Comparison of ENCODE assay signal across 16 cellular contexts in genomic region chr14:31429791-31430190, GRCh38. TPM values are rescaled to one million over a fixed set of nuclear protein-coding genes. Genes with fewer than 3 reads are reported as not detected.
DNase-seq lines count a peak whose midpoint lies in the region; ATAC-seq lines count a peak whose summit lies in the region.
"Had no signal": no experiment of that assay in that cellular context is flagged by ENCODE, and none has a peak within 500 bp of the region (broad histone marks: within the 10 kb centered on the region; RNA-seq: fewer than 3 reads in every experiment).

No MANE protein-coding gene starts in this region.

- no peaks in the 10 kb centered on the region for H3K9me3 Mint-ChIP-seq in activated T-cell treated with anti-CD3 and anti-CD28 coated beads, Interleukin-2, amount 50 U/mL, for 4 hours
- no peaks in the 10 kb centered on the region for H3K9me3 Mint-ChIP-seq in activated T-helper 1 cell treated with anti-CD3 and anti-CD28 coated beads, Interleukin-12 subunit alpha, Interleukin-12 subunit beta, Interleukin-2, Interleukin-4 antibody, amounts not matched to agents 30 ng/mL and 10 ng/mL and 1 ng/mL, durations not matched to agents 14 hours and 24 hours and 36 hours
- H3K9me3 Mint-ChIP-seq in activated T-helper 2 cell treated with anti-CD3 and anti-CD28 coated beads, Interferon-gamma antibody, Interleukin-2, Interleukin-4, amounts not matched to agents 10 μg/mL and 5 μg/mL and 100 μg/mL, durations not matched to agents 14 hours and 24 hours and 36 hours = peaks cover 7% of the 10 kb centered on the region
- H3K9me3 Mint-ChIP-seq in natural killer cell treated with Interleukin-12 subunit alpha and Interleukin-12 subunit beta and Interleukin-15 and Interleukin-18, amount 100 ng/mL, for 72 hours = no peaks in the 10 kb centered on the region

- H3K27me3 Mint-ChIP-seq in activated T-cell treated with anti-CD3 and anti-CD28 coated beads, Interleukin-2, amount 50 U/mL, for 4 hours (ENCODE audit: low read depth) = no peaks in the 10 kb centered on the region
- no peaks in the 10 kb centered on the region for H3K27me3 Mint-ChIP-seq in activated T-helper 1 cell treated with anti-CD3 and anti-CD28 coated beads, Interleukin-12 subunit alpha, Interleukin-12 subunit beta, Interleukin-2, Interleukin-4 antibody, amounts not matched to agents 30 ng/mL and 10 ng/mL and 1 ng/mL, durations not matched to agents 14 hours and 24 hours and 36 hours (ENCODE audit: insufficient read depth)
- H3K27me3 Mint-ChIP-seq in activated T-helper 2 cell treated with anti-CD3 and anti-CD28 coated beads, Interferon-gamma antibody, Interleukin-2, Interleukin-4, amounts not matched to agents 10 μg/mL and 5 μg/mL and 100 μg/mL, durations not matched to agents 14 hours and 24 hours and 36 hours (ENCODE audit: low read depth) = no peaks in the 10 kb centered on the region
- no peaks in the 10 kb centered on the region for H3K27me3 Mint-ChIP-seq in natural killer cell treated with Interleukin-12 subunit alpha and Interleukin-12 subunit beta and Interleukin-15 and Interleukin-18, amount 100 ng/mL, for 72 hours
- H3K27me3 Mint-ChIP-seq: CD4-positive, alpha-beta memory T cell had no signal

- H3K4me3 Mint-ChIP-seq in activated T-cell treated with anti-CD3 and anti-CD28 coated beads, Interleukin-2, amount 50 U/mL, for 4 hours = no peak overlapping the region
- no peak overlapping the region for H3K4me3 Mint-ChIP-seq in activated T-helper 1 cell treated with anti-CD3 and anti-CD28 coated beads, Interleukin-12 subunit alpha, Interleukin-12 subunit beta, Interleukin-2, Interleukin-4 antibody, amounts not matched to agents 30 ng/mL and 10 ng/mL and 1 ng/mL, durations not matched to agents 14 hours and 24 hours and 36 hours
- no peak overlapping the region for H3K4me3 Mint-ChIP-seq in activated T-helper 2 cell treated with anti-CD3 and anti-CD28 coated beads, Interferon-gamma antibody, Interleukin-2, Interleukin-4, amounts not matched to agents 10 μg/mL and 5 μg/mL and 100 μg/mL, durations not matched to agents 14 hours and 24 hours and 36 hours (ENCODE audit: low read depth)
- H3K4me3 Mint-ChIP-seq in natural killer cell treated with Interleukin-12 subunit alpha and Interleukin-12 subunit beta and Interleukin-15 and Interleukin-18, amount 100 ng/mL, for 72 hours = no peak overlapping the region
- H3K4me3 Mint-ChIP-seq: CD4-positive, alpha-beta memory T cell; H9 had no signal

- H3K27ac Mint-ChIP-seq in activated T-helper 1 cell treated with anti-CD3 and anti-CD28 coated beads, Interleukin-12 subunit alpha, Interleukin-12 subunit beta, Interleukin-2, Interleukin-4 antibody, amounts not matched to agents 30 ng/mL and 10 ng/mL and 1 ng/mL, durations not matched to agents 14 hours and 24 hours and 36 hours = peak overlapping the region; percentile 73
- peak overlapping the region; percentile 58 for H3K27ac Mint-ChIP-seq in activated T-helper 2 cell treated with anti-CD3 and anti-CD28 coated beads, Interferon-gamma antibody, Interleukin-2, Interleukin-4, amounts not matched to agents 10 μg/mL and 5 μg/mL and 100 μg/mL, durations not matched to agents 14 hours and 24 hours and 36 hours
- H3K27ac Mint-ChIP-seq in natural killer cell treated with Interleukin-12 subunit alpha and Interleukin-12 subunit beta and Interleukin-15 and Interleukin-18, amount 100 ng/mL, for 72 hours = no peak overlapping the region
- H3K27ac Mint-ChIP-seq: CD4-positive, alpha-beta memory T cell; H9 had no signal

- ATAC-seq in activated T-cell treated with anti-CD3 and anti-CD28 coated beads, Interleukin-2, amount 50 U/mL, for 4 hours = peak; percentile 65 to 69
- peak; percentile 89 for ATAC-seq in stimulated activated naive CD8-positive, alpha-beta T cell treated with anti-CD3 and anti-CD28 coated beads, Interleukin-15, Interleukin-2, amounts not matched to agents 100 U/mL and 50 U/mL, for 24 hours
- no peak for ATAC-seq in natural killer cell treated with Interleukin-12 subunit alpha and Interleukin-12 subunit beta and Interleukin-15 and Interleukin-18, amount 100 ng/mL, for 72 hours
- ATAC-seq: A549 had no signal

- H3K36me3 Mint-ChIP-seq in activated T-cell treated with anti-CD3 and anti-CD28 coated beads, Interleukin-2, amount 50 U/mL, for 4 hours (ENCODE audit: insufficient read depth) = peaks cover 15% of the 10 kb centered on the region
- H3K36me3 Mint-ChIP-seq in activated T-helper 1 cell treated with anti-CD3 and anti-CD28 coated beads, Interleukin-12 subunit alpha, Interleukin-12 subunit beta, Interleukin-2, Interleukin-4 antibody, amounts not matched to agents 30 ng/mL and 10 ng/mL and 1 ng/mL, durations not matched to agents 14 hours and 24 hours and 36 hours (ENCODE audit: low read depth) = peaks cover 2% of the 10 kb centered on the region
- peaks cover 11% of the 10 kb centered on the region for H3K36me3 Mint-ChIP-seq in activated T-helper 2 cell treated with anti-CD3 and anti-CD28 coated beads, Interferon-gamma antibody, Interleukin-2, Interleukin-4, amounts not matched to agents 10 μg/mL and 5 μg/mL and 100 μg/mL, durations not matched to agents 14 hours and 24 hours and 36 hours (ENCODE audit: low read depth)
- H3K36me3 Mint-ChIP-seq in natural killer cell treated with Interleukin-12 subunit alpha and Interleukin-12 subunit beta and Interleukin-15 and Interleukin-18, amount 100 ng/mL, for 72 hours = peaks cover 5% of the 10 kb centered on the region

- intact Hi-C loops in activated T-helper 1 cell treated with anti-CD3 and anti-CD28 coated beads, Interleukin-12 subunit alpha, Interleukin-12 subunit beta, Interleukin-2, Interleukin-4 antibody, amounts not matched to agents 30 ng/mL and 10 ng/mL and 1 ng/mL, durations not matched to agents 14 hours and 24 hours and 36 hours (cut with micrococcal nuclease) = loop anchor here (1.0 kb wide), 1 partner anchor 8 kb away; no protein-coding TSS in a partner anchor
- intact Hi-C loops in activated T-helper 2 cell treated with anti-CD3 and anti-CD28 coated beads, Interferon-gamma antibody, Interleukin-2, Interleukin-4, amounts not matched to agents 10 μg/mL and 5 μg/mL and 100 μg/mL, durations not matched to agents 14 hours and 24 hours and 36 hours (cut with micrococcal nuclease) = no loop called here

- H3K4me1 Mint-ChIP-seq in activated T-cell treated with anti-CD3 and anti-CD28 coated beads, Interleukin-2, amount 50 U/mL, for 4 hours (ENCODE audit: low read depth) = peaks cover 2% of the 10 kb centered on the region
- H3K4me1 Mint-ChIP-seq in activated T-helper 1 cell treated with anti-CD3 and anti-CD28 coated beads, Interleukin-12 subunit alpha, Interleukin-12 subunit beta, Interleukin-2, Interleukin-4 antibody, amounts not matched to agents 30 ng/mL and 10 ng/mL and 1 ng/mL, durations not matched to agents 14 hours and 24 hours and 36 hours (ENCODE audit: low read depth) = peaks cover 11% of the 10 kb centered on the region
- peaks cover 10% of the 10 kb centered on the region for H3K4me1 Mint-ChIP-seq in activated T-helper 2 cell treated with anti-CD3 and anti-CD28 coated beads, Interferon-gamma antibody, Interleukin-2, Interleukin-4, amounts not matched to agents 10 μg/mL and 5 μg/mL and 100 μg/mL, durations not matched to agents 14 hours and 24 hours and 36 hours (ENCODE audit: low read depth)
- H3K4me1 Mint-ChIP-seq in natural killer cell treated with Interleukin-12 subunit alpha and Interleukin-12 subunit beta and Interleukin-15 and Interleukin-18, amount 100 ng/mL, for 72 hours (ENCODE audit: low read depth in 2 of 2) = no peaks in the 10 kb centered on the region
- H3K4me1 Mint-ChIP-seq: CD4-positive, alpha-beta memory T cell had no signal

- DNase-seq in activated T-cell treated with anti-CD3 and anti-CD28 coated beads, Interleukin-2, amount 50 U/mL, for 4 hours = no peak
- DNase-seq in activated T-cell treated with anti-CD3 and anti-CD28 coated beads, Interleukin-2, amount 50 U/mL, for 1 hour = no peak
- DNase-seq in activated T-helper 1 cell treated with anti-CD3 and anti-CD28 coated beads, Interleukin-12 subunit alpha, Interleukin-12 subunit beta, Interleukin-2, Interleukin-4 antibody, amounts not matched to agents 30 ng/mL and 10 ng/mL and 1 ng/mL, durations not matched to agents 14 hours and 24 hours and 36 hours (ENCODE audit: low spot score) = no peak
- no peak for DNase-seq in activated T-helper 2 cell treated with anti-CD3 and anti-CD28 coated beads, Interferon-gamma antibody, Interleukin-2, Interleukin-4, amounts not matched to agents 10 μg/mL and 5 μg/mL and 100 μg/mL, durations not matched to agents 14 hours and 24 hours and 36 hours (ENCODE audit: low spot score)
- DNase-seq in stimulated activated naive CD8-positive, alpha-beta T cell treated with anti-CD3 and anti-CD28 coated beads, Interleukin-15, Interleukin-2, amounts not matched to agents 100 U/mL and 50 U/mL, for 24 hours = no peak
- no peak for DNase-seq in NCI-H1105 (lab: John Stamatoyannopoulos, UW)
- DNase-seq in natural killer cell treated with Interleukin-12 subunit alpha and Interleukin-12 subunit beta and Interleukin-15 and Interleukin-18, amount 100 ng/mL, for 72 hours (ENCODE audit: low spot score) = no peak
- DNase-seq: BE2C; CD4-positive, alpha-beta memory T cell; DMS153; DMS79 treated with DMSO at 0.1 percent for 48 hours; EL; GOT3; H9 had no signal

RNA-seq across cellular contexts. Expression of gene HEATR5A, which starts 9.4 kb away (rescaled TPM):
- total RNA-seq in activated T-cell treated with anti-CD3 and anti-CD28 coated beads, Interleukin-2, amount 50 U/mL, for 4 hours = 10 to 100 TPM; 10.7 to 13.0 (median 12.0) TPM
- total RNA-seq in activated T-helper 1 cell treated with anti-CD3 and anti-CD28 coated beads, Interleukin-12 subunit alpha, Interleukin-12 subunit beta, Interleukin-2, Interleukin-4 antibody, amounts not matched to agents 30 ng/mL and 10 ng/mL and 1 ng/mL, durations not matched to agents 14 hours and 24 hours and 36 hours = 26.4 and 31.0 TPM in 2 replicates
- total RNA-seq in activated T-helper 2 cell treated with anti-CD3 and anti-CD28 coated beads, Interferon-gamma antibody, Interleukin-2, Interleukin-4, amounts not matched to agents 10 μg/mL and 5 μg/mL and 100 μg/mL, durations not matched to agents 14 hours and 24 hours and 36 hours = 23.1 TPM in 2 replicates
- total RNA-seq in natural killer cell treated with Interleukin-12 subunit alpha and Interleukin-12 subunit beta and Interleukin-15 and Interleukin-18, amount 100 ng/mL, for 72 hours = 10 to 100 TPM; 19.9 to 20.0 TPM

RNA-seq across cellular contexts. Expression of gene DTD2, which starts 27.5 kb away (rescaled TPM):
- 10 to 100 TPM; 29.0 to 31.8 (median 30.2) TPM for total RNA-seq in activated T-cell treated with anti-CD3 and anti-CD28 coated beads, Interleukin-2, amount 50 U/mL, for 4 hours
- 29.0 and 30.6 TPM in 2 replicates for total RNA-seq in activated T-helper 1 cell treated with anti-CD3 and anti-CD28 coated beads, Interleukin-12 subunit alpha, Interleukin-12 subunit beta, Interleukin-2, Interleukin-4 antibody, amounts not matched to agents 30 ng/mL and 10 ng/mL and 1 ng/mL, durations not matched to agents 14 hours and 24 hours and 36 hours
- 26.7 and 26.9 TPM in 2 replicates for total RNA-seq in activated T-helper 2 cell treated with anti-CD3 and anti-CD28 coated beads, Interferon-gamma antibody, Interleukin-2, Interleukin-4, amounts not matched to agents 10 μg/mL and 5 μg/mL and 100 μg/mL, durations not matched to agents 14 hours and 24 hours and 36 hours
- total RNA-seq in natural killer cell treated with Interleukin-12 subunit alpha and Interleukin-12 subunit beta and Interleukin-15 and Interleukin-18, amount 100 ng/mL, for 72 hours = 10 to 100 TPM; 15.1 to 16.2 TPM

RNA-seq across cellular contexts. Expression of gene GPR33, which starts 58.0 kb away (rescaled TPM):
- not detected for total RNA-seq in activated T-cell treated with anti-CD3 and anti-CD28 coated beads, Interleukin-2, amount 50 U/mL, for 4 hours
- total RNA-seq in activated T-helper 1 cell treated with anti-CD3 and anti-CD28 coated beads, Interleukin-12 subunit alpha, Interleukin-12 subunit beta, Interleukin-2, Interleukin-4 antibody, amounts not matched to agents 30 ng/mL and 10 ng/mL and 1 ng/mL, durations not matched to agents 14 hours and 24 hours and 36 hours = not detected in 2 replicates
- total RNA-seq in activated T-helper 2 cell treated with anti-CD3 and anti-CD28 coated beads, Interferon-gamma antibody, Interleukin-2, Interleukin-4, amounts not matched to agents 10 μg/mL and 5 μg/mL and 100 μg/mL, durations not matched to agents 14 hours and 24 hours and 36 hours = not detected in 2 replicates
- not detected for total RNA-seq in natural killer cell treated with Interleukin-12 subunit alpha and Interleukin-12 subunit beta and Interleukin-15 and Interleukin-18, amount 100 ng/mL, for 72 hours
- total RNA-seq: CD4-positive, alpha-beta memory T cell; H9; HT-29 had no signal

Comparison
In these comparisons a context has a peak if more than half of its experiments do, and no peak if none do; other contexts are left out.
1. ATAC-seq: peak in activated T-cell treated with anti-CD3 and anti-CD28 coated beads, Interleukin-2, amount 50 U/mL, for 4 hours (2 of 2) and stimulated activated naive CD8-positive, alpha-beta T cell treated with anti-CD3 and anti-CD28 coated beads, Interleukin-15, Interleukin-2, amounts not matched to agents 100 U/mL and 50 U/mL, for 24 hours (single experiment); none in natural killer cell treated with Interleukin-12 subunit alpha and Interleukin-12 subunit beta and Interleukin-15 and Interleukin-18, amount 100 ng/mL, for 72 hours (0 of 2).
2. H3K27ac Mint-ChIP-seq: peak in activated T-helper 1 cell treated with anti-CD3 and anti-CD28 coated beads, Interleukin-12 subunit alpha, Interleukin-12 subunit beta, Interleukin-2, Interleukin-4 antibody, amounts not matched to agents 30 ng/mL and 10 ng/mL and 1 ng/mL, durations not matched to agents 14 hours and 24 hours and 36 hours (single experiment) and activated T-helper 2 cell treated with anti-CD3 and anti-CD28 coated beads, Interferon-gamma antibody, Interleukin-2, Interleukin-4, amounts not matched to agents 10 μg/mL and 5 μg/mL and 100 μg/mL, durations not matched to agents 14 hours and 24 hours and 36 hours (single experiment); none in natural killer cell treated with Interleukin-12 subunit alpha and Interleukin-12 subunit beta and Interleukin-15 and Interleukin-18, amount 100 ng/mL, for 72 hours (0 of 2).